Comparison of ENCODE assay signal across 8 cellular contexts in genomic region chr13:48037346-48038173, GRCh38. TPM values are rescaled to one million over a fixed set of nuclear protein-coding genes. Genes with fewer than 3 reads are reported as not detected.
DNase-seq lines count a peak whose midpoint lies in the region; ATAC-seq and TF ChIP-seq lines count a peak whose summit lies in the region.

TSS of gene NUDT15 (plus strand) at chr13:48037726. CDS start at chr13:48037747, 21 bp downstream.

- H3K9me3 Mint-ChIP-seq in activated naive CD8-positive, alpha-beta T cell treated with anti-CD3 and anti-CD28 coated beads, Interleukin-2, amount 50 U/mL, for 24 hours = no peaks in the 10 kb centered on the region

- H3K27me3 ChIP-seq in parathyroid adenoma (ENCODE audit: control insufficient read depth, insufficient read depth, low read length) (no peaks in the 10 kb centered on the region), tibial nerve (no peaks in the 10 kb centered on the region)

- TF ChIP-seq POLR2A in tibial nerve (IDR thresholded peaks at IDR 0.05) = peak; percentile 42 to 80

- H3K36me3 ChIP-seq in parathyroid adenoma (ENCODE audit: control insufficient read depth, insufficient read depth, low read length) (no peaks in the 10 kb centered on the region), tibial nerve (peaks cover 0 to 18% (median 0%) of the 10 kb centered on the region in 3 donors)

- peaks cover 41% of the 10 kb centered on the region for H3K4me1 Mint-ChIP-seq in activated naive CD8-positive, alpha-beta T cell treated with anti-CD3 and anti-CD28 coated beads, Interleukin-2, amount 50 U/mL, for 24 hours

- H2AFZ ChIP-seq in parathyroid adenoma = peak within 1 kb of the TSS; percentile 92

- H3K4me3 Mint-ChIP-seq in activated naive CD8-positive, alpha-beta T cell treated with anti-CD3 and anti-CD28 coated beads, Interleukin-2, amount 50 U/mL, for 24 hours = peak within 1 kb of the TSS; percentile 96

- H3K79me2 ChIP-seq in parathyroid adenoma = no peaks in the 10 kb centered on the region

- peak within 1 kb of the TSS; percentile 71 for H3K4me2 ChIP-seq in parathyroid adenoma (ENCODE audit: low read length)

- intact Hi-C loops in Right ventricle myocardium superior (cut with DNase I) = no loop called here

- TF ChIP-seq CTCF in GM12875 (IDR thresholded peaks at IDR 0.05; ENCODE audit: borderline replicate concordance, insufficient read depth, low read depth, low read length) (peak; percentile 98), parathyroid adenoma (IDR thresholded peaks at IDR 0.05) (peak; percentile 89), tibial nerve (IDR thresholded peaks at IDR 0.05) (peak; percentile 93 to 99 (median 98))

- peak within 1 kb of the TSS; percentile 28 for H3K9ac ChIP-seq in parathyroid adenoma

- no peaks in the 10 kb centered on the region for H3K27me3 Mint-ChIP-seq in activated naive CD8-positive, alpha-beta T cell treated with anti-CD3 and anti-CD28 coated beads, Interleukin-2, amount 50 U/mL, for 24 hours

- H3K27ac ChIP-seq in parathyroid adenoma (peak within 1 kb of the TSS; percentile 93), tibial nerve (peak within 1 kb of the TSS; percentile 93 to 97 (median 94))

- DNase-seq in NCI-H1417 treated with DMSO at 0.1 percent for 48 hours (lab: John Stamatoyannopoulos, UW) (peak; percentile 57), SW480 (ENCODE audit: low spot score) (peak; percentile 95), Right ventricle myocardium superior (peak; percentile 97), tibial nerve (ENCODE audit: low spot score in 2 of 2) (peak; percentile 76 to 81)
- DNase-seq in activated naive CD8-positive, alpha-beta T cell treated with anti-CD3 and anti-CD28 coated beads, Interleukin-2, amount 50 U/mL, for 24 hours = peak; percentile 96

- 0% methylated on average over 43 to 62 of the region's 82 CpGs for WGBS in tibial nerve, 2 donors

- H3K4me3 ChIP-seq in GM12875 (ENCODE audit: low read depth, low read length) (peak within 1 kb of the TSS; percentile 97), parathyroid adenoma (ENCODE audit: low read depth, low read length) (peak within 1 kb of the TSS; percentile 72), tibial nerve (peak within 1 kb of the TSS; percentile 47 to 70 (median 69))

- TF ChIP-seq EP300 in tibial nerve (IDR thresholded peaks at IDR 0.05) = peak; percentile 96 to 97

- H3K4me1 ChIP-seq in parathyroid adenoma = no peaks in the 10 kb centered on the region
- H3K4me1 ChIP-seq in tibial nerve = peaks cover 0 to 20% (median 6%) of the 10 kb centered on the region in 4 donors

- peaks cover 21% of the 10 kb centered on the region for H3K36me3 Mint-ChIP-seq in activated naive CD8-positive, alpha-beta T cell treated with anti-CD3 and anti-CD28 coated beads, Interleukin-2, amount 50 U/mL, for 24 hours (ENCODE audit: low read depth)

- H3K9me3 ChIP-seq in parathyroid adenoma (ENCODE audit: control insufficient read depth, low read length) (no peaks in the 10 kb centered on the region), tibial nerve (no peaks in the 10 kb centered on the region)

- peak within 1 kb of the TSS; percentile 98 for H3K27ac Mint-ChIP-seq in activated naive CD8-positive, alpha-beta T cell treated with anti-CD3 and anti-CD28 coated beads, Interleukin-2, amount 50 U/mL, for 24 hours

- peak; percentile 94 for ATAC-seq in HG02798 (IDR thresholded peaks at IDR 0.05; ENCODE audit: poor library complexity, unreplicated experiment)
- peak; percentile 95 for ATAC-seq in activated naive CD8-positive, alpha-beta T cell treated with anti-CD3 and anti-CD28 coated beads, Interleukin-2, amount 50 U/mL, for 24 hours
- peak; percentile 99 for ATAC-seq in Right ventricle myocardium superior (ENCODE audit: poor library complexity)

RNA-seq across cellular contexts. Expression of gene NUDT15, which starts in this region (rescaled TPM):
- 12.5 TPM for total RNA-seq in Right ventricle myocardium superior
- total RNA-seq in tibial nerve = 10 to 100 TPM in 1 of 4 donors, 1 to 10 TPM in 3; 3.3 to 10.7 (median 4.8) TPM

Comparison
In these comparisons a context has a peak if more than half of its experiments do, and no peak if none do; other contexts are left out.
1. Peak in every context shown above with its lines: DNase-seq, ATAC-seq, H3K4me3 ChIP-seq and H3K27ac ChIP-seq.